Comparison of ENCODE assay signal across 8 cellular contexts in genomic region chr12:33129500-33129899, GRCh38.
"Had no signal": no experiment of that assay in that cellular context is flagged by ENCODE, and none has a peak within 500 bp of the region (broad histone marks: within the 10 kb centered on the region; RNA-seq: fewer than 3 reads in every experiment).

No MANE protein-coding gene starts in this region.

- FAIRE-seq: G401.6, GM12878, GM12891, GM12892, GM18507, GM19239 had no signal

- DNase-seq: GDM1, GF-D8 had no signal

- ATAC-seq: GM12878 had no signal

- H3K4me3 ChIP-seq: GM12878 had no signal
